Comparison of ENCODE assay signal across 9 cellular contexts in genomic region chr20:41031243-41031619, GRCh38. TPM values are rescaled to one million over a fixed set of nuclear protein-coding genes. Genes with fewer than 3 reads are reported as not detected.
DNase-seq lines count a peak whose midpoint lies in the region; ATAC-seq and TF ChIP-seq lines count a peak whose summit lies in the region.
"Had no signal": no experiment of that assay in that cellular context is flagged by ENCODE, and none has a peak within 500 bp of the region (broad histone marks: within the 10 kb centered on the region; RNA-seq: fewer than 3 reads in every experiment).

No MANE protein-coding gene starts in this region.

- CTCF ChIA-PET in PC-9 (lab: Charles Lee) = interaction anchor here (0.6 to 1.8 kb wide), 2 partner anchors 26 to 40 kb away, joined by 3 to 6 read pairs; no protein-coding TSS in a partner anchor

- intact Hi-C loops in PC-9 (cut with micrococcal nuclease; ENCODE audit: unreplicated experiment) = no loop called here

- no peaks in the 10 kb centered on the region for H3K9me3 Mint-ChIP-seq in progenitor cell of endocrine pancreas (ENCODE audit: low read depth)

- POLR2A ChIA-PET in PC-9 (lab: Charles Lee; ENCODE audit: unreplicated experiment) = no interaction called here

- no peaks in the 10 kb centered on the region for H3F3A ChIP-seq in PC-9 (ENCODE audit: insufficient read depth, low read depth)

- peaks cover 50% of the 10 kb centered on the region for H3K4me1 Mint-ChIP-seq in progenitor cell of endocrine pancreas (ENCODE audit: low read depth)

- peak overlapping the region; percentile 96 for H3K4me2 ChIP-seq in PC-9

- no peaks in the 10 kb centered on the region for H3K9me3 ChIP-seq in PC-9 (ENCODE audit: insufficient read depth, low read depth)

- H3K36me3 Mint-ChIP-seq in progenitor cell of endocrine pancreas (ENCODE audit: insufficient read depth) = peaks cover 11% of the 10 kb centered on the region

- TF ChIP-seq CTCF in GM06990 (IDR thresholded peaks at IDR 0.05; ENCODE audit: insufficient read depth, low read length, poor library complexity, severe bottlenecking) (no peak), PC-9 (conservative IDR thresholded peaks at IDR 0.05) (no peak), progenitor cell of endocrine pancreas (IDR thresholded peaks at IDR 0.05; ENCODE audit: unreplicated experiment) (no peak)

- BruUV-seq in PC-9 (replicated peaks; lab: Mats Ljungman, UMichigan) = no TSS peak

- H3K27ac ChIP-seq in PC-9 (0 out of 2 replicates have a peak overlapping the region, but pooled peaks have one; percentile 4), epithelial cell of prostate (peak overlapping the region; percentile 80)

- H3K27me3 ChIP-seq in GM06990 (replicated peaks; ENCODE audit: control insufficient read depth, insufficient read depth, low read length) (no peaks in the 10 kb centered on the region), PC-9 (ENCODE audit: insufficient read depth, low read depth) (no peaks in the 10 kb centered on the region)

- no peak overlapping the region for H2AFZ ChIP-seq in PC-9

- ATAC-seq in HG03108 (IDR thresholded peaks at IDR 0.05; ENCODE audit: unreplicated experiment) = no peak

- H4K20me1 ChIP-seq in PC-9 (ENCODE audit: insufficient read depth) = peaks cover 33% of the 10 kb centered on the region

- DNase-seq in GM06990 (ENCODE audit: extremely low read depth, insufficient read length) (no peak), PC-9 (no peak), epithelial cell of prostate (ENCODE audit: low read depth, low spot score) (no peak), progenitor cell of endocrine pancreas (ENCODE audit: low spot score, unreplicated experiment) (no peak), dedifferentiated amniotic fluid mesenchymal stem cell (ENCODE audit: extremely low spot score) (no peak), cerebellar nuclear complex (lab: John Stamatoyannopoulos, UW) (no peak), NCI-H1092 treated with DMSO at 0.1 percent for 48 hours (lab: John Stamatoyannopoulos, UW) (no peak)
- DNase-seq: stimulated activated CD4-positive, alpha-beta T cell treated with anti-CD3 and anti-CD28 coated beads, Interleukin-4, amount 100 ng/mL, for 4 hours had no signal

- peak overlapping the region; percentile 94 for H3K4me3 Mint-ChIP-seq in progenitor cell of endocrine pancreas (ENCODE audit: low read depth)

- peak overlapping the region; percentile 83 for H3K27ac Mint-ChIP-seq in progenitor cell of endocrine pancreas

- peaks cover 76% of the 10 kb centered on the region for H3K79me2 ChIP-seq in PC-9 (ENCODE audit: low read depth)

- H3K4me1 ChIP-seq in PC-9 (replicated peaks; ENCODE audit: insufficient read depth) = peaks cover 52% of the 10 kb centered on the region

- no peaks in the 10 kb centered on the region for H3K27me3 Mint-ChIP-seq in progenitor cell of endocrine pancreas

- H3K4me3 ChIP-seq in GM06990 (replicated peaks; ENCODE audit: low read depth, low read length) = peak overlapping the region; percentile 90
- peak overlapping the region; percentile 90; the same call in 1 of the 2 replicates for H3K4me3 ChIP-seq in PC-9

- H3K36me3 ChIP-seq in GM06990 (ENCODE audit: control insufficient read depth, insufficient read depth, low read length) = no peaks in the 10 kb centered on the region
- H3K36me3 ChIP-seq in PC-9 (ENCODE audit: low read depth) = peaks cover 43% of the 10 kb centered on the region

- H3K9me2 ChIP-seq in PC-9 (ENCODE audit: insufficient read depth) = no peaks in the 10 kb centered on the region

RNA-seq across cellular contexts. Expression of gene TOP1, which starts 2.6 kb away (rescaled TPM):
- total RNA-seq in PC-9 (2021) (39.1 and 55.8 TPM in 2 replicates), progenitor cell of endocrine pancreas (86.7 and 90.8 TPM in 2 replicates)
